In genomic region chr17:40817103-40817682, GRCh38 we compare ENCODE assay signal across 1 cellular context.
TF ChIP-seq lines count a peak whose summit lies in the region.

No MANE protein-coding gene starts in this region.

TF ChIP-seq in IMR-90, 13 proteins besides CTCF, POLR2A, EP300 and RAD21 (continued from another document):
- TF ChIP-seq BHLHE40 (IDR thresholded peaks at IDR 0.05; ENCODE audit: low read depth, low read length) (no peak), CEBPB (IDR thresholded peaks at IDR 0.05; ENCODE audit: low read depth, low read length) (no peak), USF2 (IDR thresholded peaks at IDR 0.05; ENCODE audit: low read depth, low read length) (no peak), RCOR1 (IDR thresholded peaks at IDR 0.05; ENCODE audit: insufficient replicate concordance, low read length) (no peak), MAZ (IDR thresholded peaks at IDR 0.05; ENCODE audit: borderline replicate concordance, low read depth, low read length) (no peak), NFE2L2 (IDR thresholded peaks at IDR 0.05; ENCODE audit: low read depth, low read length) (no peak), FOS (IDR thresholded peaks at IDR 0.05; ENCODE audit: low read depth, low read length) (no peak), ELK1 (IDR thresholded peaks at IDR 0.05; ENCODE audit: borderline replicate concordance, low read depth, low read length) (no peak), MXI1 (IDR thresholded peaks at IDR 0.05; ENCODE audit: borderline replicate concordance, low read depth, low read length) (no peak), CHD1 (IDR thresholded peaks at IDR 0.05; ENCODE audit: low read depth, low read length) (no peak)
TF ChIP-seq in IMR-90: peak in this region for 0.
